ENCODE assay signal across 9 cellular contexts in the genomic region with DNA sequence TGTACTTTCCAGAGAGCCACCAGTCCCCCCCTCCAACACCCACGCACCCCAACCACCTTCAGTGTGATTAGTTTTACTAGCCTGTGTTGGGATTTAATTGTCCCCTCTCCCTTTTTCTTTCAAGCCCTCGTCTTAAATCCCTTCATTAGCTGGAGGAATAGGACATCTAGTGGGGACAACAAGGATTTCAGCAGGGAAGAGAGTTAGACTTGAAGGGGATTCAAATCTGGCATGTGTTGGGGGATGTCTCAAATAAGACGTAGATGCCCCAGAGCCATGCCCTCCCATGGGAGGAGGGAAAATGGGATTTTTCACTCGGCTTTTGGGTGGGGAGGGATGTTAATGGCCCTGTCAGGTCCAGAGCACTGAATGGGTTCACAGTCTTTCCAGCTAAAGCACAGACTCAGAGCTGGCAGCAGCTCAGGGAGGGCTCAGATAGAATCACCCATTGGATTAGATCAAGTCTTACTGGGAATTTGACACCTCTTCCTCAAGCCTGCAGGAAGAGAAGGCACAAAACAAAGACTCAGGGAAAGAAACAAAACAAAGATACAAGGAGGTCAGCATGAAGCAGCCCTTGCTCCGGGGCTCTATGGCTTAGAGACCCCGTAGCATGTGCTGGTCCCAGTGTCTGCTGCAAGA. TPM values are rescaled to one million over a fixed set of nuclear protein-coding genes. Genes with fewer than 3 reads are reported as not detected.
DNase-seq lines count a peak whose midpoint lies in the region; ATAC-seq and TF ChIP-seq lines count a peak whose summit lies in the region.
"Had no signal": no experiment of that assay in that cellular context is flagged by ENCODE, and none has a peak within 500 bp of the region (broad histone marks: within the 10 kb centered on the region; RNA-seq: fewer than 3 reads in every experiment).

No MANE protein-coding gene starts in this region.

- H3K27ac Mint-ChIP-seq in Caco-2 (ENCODE audit: unreplicated experiment), result no peak overlapping the region

- no TSS peak for BruUV-seq in Caco-2 (replicated peaks; lab: Mats Ljungman, UMichigan)

- peaks cover 4% of the 10 kb centered on the region for H3K27me3 Mint-ChIP-seq in Caco-2 (ENCODE audit: insufficient read depth, unreplicated experiment)

- 14 to 16% (median 15%) methylated on average over 6 of the region's 6 CpGs for WGBS in ovary, 3 donors

- H3K4me3 ChIP-seq in Caco-2 (ENCODE audit: low read depth, low read length) (no peak overlapping the region), Karpas-422 (ENCODE audit: low read length) (no peak overlapping the region), ovary (no peak overlapping the region)
- H3K4me3 ChIP-seq: SJSA1 had no signal

- no peak overlapping the region for H2AFZ ChIP-seq in Karpas-422 (ENCODE audit: low read length)

- H3K79me2 ChIP-seq in Karpas-422 (ENCODE audit: low read length), result no peaks in the 10 kb centered on the region

- POLR2A ChIA-PET in Caco-2 (lab: Charles Lee), result interaction anchor here (0.5 to 0.8 kb wide), 2 partner anchors 47 to 268 kb away, joined by 3 read pairs; no protein-coding TSS in a partner anchor

- H3K9me3 ChIP-seq in Caco-2, result no peaks in the 10 kb centered on the region
- H3K9me3 ChIP-seq in Karpas-422 (ENCODE audit: low read length), result no peaks in the 10 kb centered on the region
- H3K9me3 ChIP-seq in ovary, result no peaks in the 10 kb centered on the region
- H3K9me3 ChIP-seq: SJSA1 had no signal

- H3K4me1 ChIP-seq in Caco-2, result no peaks in the 10 kb centered on the region; the same call in 1 of the 2 replicates
- H3K4me1 ChIP-seq in Karpas-422 (ENCODE audit: low read length), result 0 out of 2 replicates have a peak, but pooled peaks cover 3% of the 10 kb centered on the region
- H3K4me1 ChIP-seq in ovary (ENCODE audit: insufficient read depth), result peaks cover 2% of the 10 kb centered on the region

- H3K27ac ChIP-seq in Karpas-422 (ENCODE audit: low read length) (no peak overlapping the region), ovary (no peak overlapping the region), substantia nigra (ENCODE audit: low read depth, low read length, poor library complexity, severe bottlenecking) (no peak overlapping the region)
- H3K27ac ChIP-seq: SJSA1 had no signal

- H3K36me3 ChIP-seq in Caco-2 (ENCODE audit: control insufficient read depth, insufficient read depth, low read length) (no peaks in the 10 kb centered on the region), Karpas-422 (ENCODE audit: insufficient read depth, low read length) (no peaks in the 10 kb centered on the region), ovary (no peaks in the 10 kb centered on the region)
- H3K36me3 ChIP-seq: SJSA1 had no signal

- H3K9me3 Mint-ChIP-seq in Caco-2 (ENCODE audit: unreplicated experiment), result no peaks in the 10 kb centered on the region

- TF ChIP-seq POLR2A in ovary (IDR thresholded peaks at IDR 0.05), result no peak

- no peak overlapping the region for H3K9ac ChIP-seq in Karpas-422 (ENCODE audit: low read length)

- H3K4me2 ChIP-seq in Karpas-422 (ENCODE audit: low read depth, low read length, poor library complexity, severe bottlenecking), result no peak overlapping the region

- H3K36me3 Mint-ChIP-seq in Caco-2 (ENCODE audit: insufficient read depth, unreplicated experiment), result peaks cover 6% of the 10 kb centered on the region

- TF ChIP-seq EP300 in ovary (IDR thresholded peaks at IDR 0.05), result no peak

- intact Hi-C loops in Caco-2 (cut with micrococcal nuclease; ENCODE audit: unreplicated experiment) (loop anchor here (1.0 to 2.0 kb wide), 2 partner anchors 320 to 497 kb away; no protein-coding TSS in a partner anchor), ovary (cut with DNase I) (loop anchor here (5.0 to 10.0 kb wide), 7 partner anchors 48 to 496 kb away; partner anchors contain the start of genes KRTAP5-6 (in 1 of the 4) and TNNI2 (in 1 of the 4))

- H3K9me2 ChIP-seq in Karpas-422 (replicated peaks; ENCODE audit: insufficient read depth, low read length), result no peaks in the 10 kb centered on the region

- H3K27me3 ChIP-seq in Caco-2 (replicated peaks; ENCODE audit: control insufficient read depth, insufficient read depth, low read length) (no peaks in the 10 kb centered on the region), Karpas-422 (ENCODE audit: low read length) (no peaks in the 10 kb centered on the region), ovary (peaks cover under 1% of the 10 kb centered on the region)

- no peaks in the 10 kb centered on the region for H3K4me1 Mint-ChIP-seq in Caco-2 (ENCODE audit: low read depth, unreplicated experiment)

- no peak overlapping the region for H3K4me3 Mint-ChIP-seq in Caco-2 (ENCODE audit: unreplicated experiment)

- ATAC-seq in GM18873 (IDR thresholded peaks at IDR 0.05; ENCODE audit: low FRiP score, unreplicated experiment), result no peak

- DNase-seq in Caco-2, result peak in 1 of 2 experiments; percentile 64
- DNase-seq in Karpas-422, result peak; percentile 54
- DNase-seq in astrocyte of the hippocampus (ENCODE audit: low read depth, low spot score), result peak; percentile 78
- peak; percentile 61 to 70 for DNase-seq in lung microvascular endothelial cell (ENCODE audit: low read depth in 2 of 2)
- DNase-seq in ovary, result no peak
- DNase-seq in activated CD4-positive, CD25-positive, alpha-beta regulatory T cell (lab: John Stamatoyannopoulos, UW), result no peak
- DNase-seq in substantia nigra (lab: John Stamatoyannopoulos, UW), result no peak

- TF ChIP-seq CTCF in Caco-2 (IDR thresholded peaks at IDR 0.05; ENCODE audit: insufficient read depth in 1 of 2, low read depth in 1 of 2, low read length in 1 of 2, severe bottlenecking in 1 of 2, unreplicated experiment in 1 of 2), result peak; percentile 70 to 81
- peak in 1 of 3 donors; percentile 28 for TF ChIP-seq CTCF in ovary (IDR thresholded peaks at IDR 0.05)

- CTCF ChIA-PET in Caco-2 (lab: Charles Lee), result interaction anchor here (0.5 to 11.5 kb wide), 53 partner anchors 11 to 558 kb away, joined by 3 to 188 read pairs (median 10); partner anchors contain the start of genes CTSD, IGF2, INS and MRPL23

- H4K20me1 ChIP-seq in Karpas-422 (ENCODE audit: insufficient read depth, low read depth, low read length), result 0 out of 2 replicates have a peak, but pooled peaks cover 3% of the 10 kb centered on the region

RNA-seq across cellular contexts. Expression of gene INS, which starts 10.7 kb away (rescaled TPM):
- total RNA-seq in Caco-2 (2022) (not detected in 2 replicates), lung microvascular endothelial cell (not detected in 2 replicates), ovary (1 to 10 TPM in 1 of 7 donors, under 1 TPM in 1, not detected in 5; 0.89 to 1.4 TPM)
- total RNA-seq in Karpas-422 (2014; rRNA removed; shearing (Covaris generic); ENCODE audit: low replicate concordance), result not detected in 2 replicates
- not detected for polyA plus RNA-seq in ovary
- total RNA-seq: SJSA1 had no signal

RNA-seq across cellular contexts. Expression of gene IGF2, which starts 11.1 kb away (rescaled TPM):
- total RNA-seq in Caco-2 (2022) (1,375 and 1,397 TPM in 2 replicates), lung microvascular endothelial cell (4.6 and 6.7 TPM in 2 replicates), ovary (100 to 1,000 TPM in 5 of 7 donors, 10 to 100 TPM in 2; 21.7 to 412 (median 172) TPM)
- not detected in 2 replicates for total RNA-seq in Karpas-422 (2014; rRNA removed; shearing (Covaris generic); ENCODE audit: low replicate concordance)
- polyA plus RNA-seq in ovary, result 10 to 100 TPM; 44.2 to 58.6 TPM

RNA-seq across cellular contexts. Expression of gene TH, which starts 21.3 kb away (rescaled TPM):
- total RNA-seq in Caco-2 (2022) (not detected in 2 replicates), lung microvascular endothelial cell (under 0.01 TPM in 1 of 2 replicates, not detected in the other), ovary (1 to 10 TPM in 3 of 7 donors, under 1 TPM in 3, not detected in 1; 0.12 to 4.1 (median 0.99) TPM)
- total RNA-seq in Karpas-422 (2014; rRNA removed; shearing (Covaris generic); ENCODE audit: low replicate concordance), result not detected in 2 replicates
- polyA plus RNA-seq in ovary, result under 1 TPM in 1 of 2 donors, not detected in 1; 0.54 TPM
- total RNA-seq: SJSA1 had no signal

Comparison
In these comparisons a context has a peak if more than half of its experiments do, and no peak if none do; other contexts are left out.
1. DNase-seq: peak in Karpas-422 (single experiment), astrocyte of the hippocampus (single experiment) and lung microvascular endothelial cell (2 of 2); none in ovary (0 of 5), activated CD4-positive, CD25-positive, alpha-beta regulatory T cell (0 of 4) and substantia nigra (0 of 49).